ENCODE assay signal across 8 cellular contexts in genomic region chr19:488505-489417, GRCh38. TPM values are rescaled to one million over a fixed set of nuclear protein-coding genes. Genes with fewer than 3 reads are reported as not detected.
A peak's percentile ranks its signal among the peaks of the same experiment; 100 is the strongest.
DNase-seq lines count a peak whose midpoint lies in the region; ATAC-seq lines count a peak whose summit lies in the region.

No MANE protein-coding gene starts in this region.

- ATAC-seq in GM19463 (IDR thresholded peaks at IDR 0.05; ENCODE audit: unreplicated experiment), result peak; percentile 81
- ATAC-seq in effector memory CD8-positive, alpha-beta T cell (replicated peaks), result peak; percentile 95

- peak overlapping the region; percentile 80 to 81 for H3K4me3 Mint-ChIP-seq in effector memory CD8-positive, alpha-beta T cell

- no peaks in the 10 kb centered on the region for H3K9me3 Mint-ChIP-seq in effector memory CD8-positive, alpha-beta T cell

- peaks cover 0 to 8% of the 10 kb centered on the region in 2 donors for H3K4me1 Mint-ChIP-seq in effector memory CD8-positive, alpha-beta T cell (ENCODE audit: low read depth in 2 of 2)

- H3K27ac Mint-ChIP-seq in effector memory CD8-positive, alpha-beta T cell, result peak overlapping the region; percentile 81 to 87

- H3K27me3 Mint-ChIP-seq in effector memory CD8-positive, alpha-beta T cell, result peaks cover 4 to 22% of the 10 kb centered on the region in 2 donors

- H3K36me3 Mint-ChIP-seq in effector memory CD8-positive, alpha-beta T cell (ENCODE audit: insufficient read depth), result peaks cover 19% of the 10 kb centered on the region

- peak; percentile 96 for DNase-seq in CD1c-positive myeloid dendritic cell (ENCODE audit: extremely low spot score)
- DNase-seq in HT-29 (ENCODE audit: low spot score), result peak; percentile 81
- DNase-seq in NK-92 (lab: John Stamatoyannopoulos, UW; ENCODE audit: unreplicated experiment), result peak; percentile 32
- peak; percentile 86 for DNase-seq in activated CD8-positive, alpha-beta memory T cell treated with anti-CD3 and anti-CD28 coated beads for 4 hours (ENCODE audit: low read depth in 2 of 2)
- DNase-seq in effector memory CD8-positive, alpha-beta T cell, result peak; percentile 87 to 90 (median 88)
- DNase-seq in mesenteric fat pad (ENCODE audit: low spot score), result peak; percentile 99
- peak; percentile 90 for DNase-seq in stimulated activated CD8-positive, alpha-beta memory T cell treated with anti-CD3 and anti-CD28 coated beads, Interleukin-12 subunit alpha, Interleukin-12 subunit beta, amount 100 ng/mL, for 4 hours (ENCODE audit: low read depth)

RNA-seq across cellular contexts. Expression of gene MADCAM1, which starts 7.5 kb away (rescaled TPM):
- total RNA-seq in HT-29 (2014; rRNA removed; shearing (Covaris generic)), result 0.31 TPM in 1 of 2 replicates, not detected in the other
- 1.7 TPM for total RNA-seq in mesenteric fat pad

RNA-seq across cellular contexts. Expression of gene TPGS1, which starts 18.5 kb away (rescaled TPM):
- 25.8 and 32.9 TPM in 2 replicates for total RNA-seq in HT-29 (2014; rRNA removed; shearing (Covaris generic))
- 20.3 TPM for total RNA-seq in mesenteric fat pad

RNA-seq across cellular contexts. Expression of gene SHC2, which starts 27.9 kb away (rescaled TPM):
- 0.29 TPM in 1 of 2 replicates, not detected in the other for total RNA-seq in HT-29 (2014; rRNA removed; shearing (Covaris generic))
- total RNA-seq in mesenteric fat pad, result 29.1 TPM

RNA-seq across cellular contexts. Expression of gene CDC34, which starts 42.8 kb away (rescaled TPM):
- 151 and 167 TPM in 2 replicates for total RNA-seq in HT-29 (2014; rRNA removed; shearing (Covaris generic))
- 53.7 TPM for total RNA-seq in mesenteric fat pad

RNA-seq across cellular contexts. Expression of gene GZMM, which starts 55.1 kb away (rescaled TPM):
- total RNA-seq in HT-29 (2014; rRNA removed; shearing (Covaris generic)), result 0.31 TPM in 1 of 2 replicates, not detected in the other
- total RNA-seq in mesenteric fat pad, result 0.74 TPM

Comparison
In these comparisons a context has a peak if more than half of its experiments do, and no peak if none do; other contexts are left out.
1. Peak in every context shown above with its lines: DNase-seq and ATAC-seq.
2. DNase-seq: peak in every context shown above with its lines; median percentile 99 in mesenteric fat pad; 96 in CD1c-positive myeloid dendritic cell; 90 in stimulated activated CD8-positive, alpha-beta memory T cell treated with anti-CD3 and anti-CD28 coated beads, Interleukin-12 subunit alpha, Interleukin-12 subunit beta, amount 100 ng/mL, for 4 hours; 88 in effector memory CD8-positive, alpha-beta T cell; 86 in activated CD8-positive, alpha-beta memory T cell treated with anti-CD3 and anti-CD28 coated beads for 4 hours; 81 in HT-29; 32 in NK-92.
3. RNA of gene SHC2, which starts 27.9 kb away (total RNA-seq): 29.1 TPM in mesenteric fat pad (single experiment); 0.29 TPM in HT-29; every median in the first group is over 10 times any median in the second.